In the genomic region with DNA sequence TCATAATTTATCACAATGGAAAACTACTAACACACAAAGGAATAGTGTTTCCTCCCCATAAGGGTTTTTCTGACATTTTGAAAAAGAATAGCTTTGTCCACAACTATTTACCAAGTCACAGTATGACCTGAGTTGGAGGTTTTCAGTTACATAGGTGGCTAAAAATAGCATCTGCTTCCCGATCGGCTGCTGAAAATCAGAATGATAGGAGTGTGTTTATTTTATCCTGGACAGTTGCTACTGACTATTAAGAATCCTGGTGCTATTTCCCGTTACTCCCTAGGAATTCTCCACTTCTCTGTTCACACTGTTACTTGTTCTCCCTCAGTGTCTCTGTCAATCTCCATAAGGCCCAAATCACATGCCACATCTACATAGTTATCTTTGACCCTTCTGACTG, we compare ENCODE assay signal across 16 cellular contexts.
DNase-seq lines count a peak whose midpoint lies in the region; ATAC-seq and TF ChIP-seq lines count a peak whose summit lies in the region.
"Had no signal": no experiment of that assay in that cellular context is flagged by ENCODE, and none has a peak within 500 bp of the region (broad histone marks: within the 10 kb centered on the region; RNA-seq: fewer than 3 reads in every experiment).

No MANE protein-coding gene starts in this region.

- H3K27me3 Mint-ChIP-seq in osteocyte (ENCODE audit: unreplicated experiment): no peaks in the 10 kb centered on the region
- H3K27me3 Mint-ChIP-seq in naive thymus-derived CD8-positive, alpha-beta T cell: no peaks in the 10 kb centered on the region
- H3K27me3 Mint-ChIP-seq: IgD-negative memory B cell had no signal

- intact Hi-C loops in Right ventricle myocardium superior (cut with DNase I): no loop called here
- intact Hi-C loops in cardiac septum (cut with DNase I): no loop called here

- peak overlapping the region; percentile 13 for H3K27ac Mint-ChIP-seq in osteocyte (ENCODE audit: unreplicated experiment)
- no peak overlapping the region for H3K27ac Mint-ChIP-seq in naive thymus-derived CD8-positive, alpha-beta T cell
- H3K27ac Mint-ChIP-seq: IgD-negative memory B cell had no signal

- DNase-seq in Right ventricle myocardium superior (no peak), cardiac septum (ENCODE audit: low spot score) (no peak), SK-N-DZ (ENCODE audit: low spot score) (peak; percentile 26), iris pigment epithelial cell (ENCODE audit: low read depth) (peak; percentile 28), osteocyte (ENCODE audit: extremely low spot score, unreplicated experiment) (no peak), GM10266 (ENCODE audit: extremely low spot score) (no peak)
- DNase-seq in naive thymus-derived CD8-positive, alpha-beta T cell: no peak
- DNase-seq: GF-D8, GOT3, Kasumi-1, NCI-H1105, NCI-H1694, NCI-H226, NCI-H524 treated with DMSO at 0.1 percent for 48 hours had no signal

- TF ChIP-seq CTCF in osteocyte (IDR thresholded peaks at IDR 0.05) (no peak), GM10266 (IDR thresholded peaks at IDR 0.05; ENCODE audit: control insufficient read depth, insufficient read depth, low read depth, missing control alignments) (no peak)

- no peaks in the 10 kb centered on the region for H3K36me3 Mint-ChIP-seq in osteocyte (ENCODE audit: unreplicated experiment)
- H3K36me3 Mint-ChIP-seq in naive thymus-derived CD8-positive, alpha-beta T cell: no peaks in the 10 kb centered on the region
- H3K36me3 Mint-ChIP-seq: IgD-negative memory B cell had no signal

- POLR2A ChIA-PET in naive thymus-derived CD8-positive, alpha-beta T cell (lab: Charles Lee): no interaction called here

- ATAC-seq in Right ventricle myocardium superior (ENCODE audit: poor library complexity) (peak; percentile 66), HG02678 (IDR thresholded peaks at IDR 0.05; ENCODE audit: unreplicated experiment) (no peak)
- no peak for ATAC-seq in naive thymus-derived CD8-positive, alpha-beta T cell

- H3K4me3 Mint-ChIP-seq in osteocyte (ENCODE audit: unreplicated experiment): no peak overlapping the region
- H3K4me3 Mint-ChIP-seq in naive thymus-derived CD8-positive, alpha-beta T cell: no peak overlapping the region
- H3K4me3 Mint-ChIP-seq: IgD-negative memory B cell had no signal

- H3K4me1 Mint-ChIP-seq in osteocyte (ENCODE audit: unreplicated experiment): peaks cover 14% of the 10 kb centered on the region
- no peaks in the 10 kb centered on the region for H3K4me1 Mint-ChIP-seq in naive thymus-derived CD8-positive, alpha-beta T cell
- H3K4me1 Mint-ChIP-seq: IgD-negative memory B cell had no signal

- H3K9me3 Mint-ChIP-seq in osteocyte (ENCODE audit: unreplicated experiment): no peaks in the 10 kb centered on the region
- H3K9me3 Mint-ChIP-seq in naive thymus-derived CD8-positive, alpha-beta T cell: peaks cover 0 to 9% (median 0%) of the 10 kb centered on the region in 9 donors

Comparison
In these comparisons a context has a peak if more than half of its experiments do, and no peak if none do; other contexts are left out.
1. DNase-seq: peak in SK-N-DZ (single experiment) and iris pigment epithelial cell (single experiment); none in Right ventricle myocardium superior (single experiment), cardiac septum (single experiment), osteocyte (single experiment), GM10266 (single experiment) and naive thymus-derived CD8-positive, alpha-beta T cell (0 of 10).